ENCODE assay signal across 8 cellular contexts in genomic region chr2:95121495-95122196, GRCh38. TPM values are rescaled to one million over a fixed set of nuclear protein-coding genes. Genes with fewer than 3 reads are reported as not detected.
DNase-seq lines count a peak whose midpoint lies in the region; ATAC-seq, FAIRE-seq and TF ChIP-seq lines count a peak whose summit lies in the region.

Gene MRPS5, minus strand, starts transcription at chr2:95121808. Its CDS starts 17 bp downstream, at chr2:95121791.

- no peaks in the 10 kb centered on the region for H4K20me1 ChIP-seq in keratinocyte (ENCODE audit: control insufficient read depth, extremely low read depth, insufficient read depth, low read length)

- H3K27ac ChIP-seq in caudate nucleus (ENCODE audit: low read depth, low read length) (peak within 1 kb of the TSS; percentile 96), keratinocyte (ENCODE audit: control insufficient read depth, insufficient read depth, low read length) (peak within 1 kb of the TSS; percentile 88)

- no peaks in the 10 kb centered on the region for H3K9me1 ChIP-seq in keratinocyte (ENCODE audit: control insufficient read depth, extremely low read depth, insufficient read depth, low read length)

- peak within 1 kb of the TSS; percentile 99 to 100 (median 100) for H3K4me3 ChIP-seq in keratinocyte (ENCODE audit: control insufficient read depth in 2 of 3, extremely low read depth in 1 of 3, insufficient read depth in 2 of 3, low read depth in 1 of 3, low read length in 3 of 3)

- peak; percentile 91 for ATAC-seq in GM18861 (IDR thresholded peaks at IDR 0.05; ENCODE audit: unreplicated experiment)
- ATAC-seq in HG03095 (IDR thresholded peaks at IDR 0.05; ENCODE audit: unreplicated experiment): peak; percentile 94

- peaks cover 0 to 2% of the 10 kb centered on the region in 2 experiments for H3K36me3 ChIP-seq in keratinocyte (ENCODE audit: control insufficient read depth in 2 of 2, extremely low read depth in 1 of 2, insufficient read depth in 2 of 2, low read length in 2 of 2)

- H3K4me1 ChIP-seq in keratinocyte (ENCODE audit: control insufficient read depth, extremely low read depth, insufficient read depth, low read length): peaks cover 12% of the 10 kb centered on the region

- in situ Hi-C loops in ACHN (cut with HindIII; ENCODE audit: low pct_ligation_motif_present, low pct_unique_long_range_greater_than_20kb, low sequenced_read_pairs): no loop called here

- no peaks in the 10 kb centered on the region for H3K27me3 ChIP-seq in keratinocyte (ENCODE audit: control insufficient read depth, extremely low read depth, insufficient read depth, low read length)

- peak within 1 kb of the TSS; percentile 95 for H2AFZ ChIP-seq in keratinocyte (ENCODE audit: control insufficient read depth, low read length)

- peaks cover 38% of the 10 kb centered on the region for H3K79me2 ChIP-seq in keratinocyte (ENCODE audit: control insufficient read depth, insufficient read depth, low read length)

- TF ChIP-seq CTCF in keratinocyte (optimal IDR thresholded peaks at IDR 0.05 in 1 of 3, IDR thresholded peaks at IDR 0.05 in 1 of 3, conservative IDR thresholded peaks at IDR 0.05 in 1 of 3; ENCODE audit: extremely low read depth in 1 of 3, insufficient read depth in 2 of 3, low read length in 3 of 3): no peak

- no peak for FAIRE-seq in keratinocyte (lab: Jason Lieb, UNC)

- H3K9ac ChIP-seq in keratinocyte (ENCODE audit: control insufficient read depth, extremely low read depth, insufficient read depth, low read length): peak within 1 kb of the TSS; percentile 95

- dilution Hi-C loops in keratinocyte (cut with MboI; ENCODE audit: extremely low pct_ligation_motif_present, low sequenced_read_pairs): no loop called here

- no peaks in the 10 kb centered on the region for H3K9me3 ChIP-seq in keratinocyte (ENCODE audit: control insufficient read depth, low read depth, low read length)

- peak; percentile 80 for DNase-seq in ACHN
- peak; percentile 64 for DNase-seq in NCI-H2196 treated with DMSO at 0.1 percent for 48 hours (lab: John Stamatoyannopoulos, UW; ENCODE audit: unreplicated experiment)
- peak; percentile 72 to 81 (median 77) for DNase-seq in activated CD4-positive, CD25-positive, alpha-beta regulatory T cell (lab: John Stamatoyannopoulos, UW)
- DNase-seq in caudate nucleus (lab: John Stamatoyannopoulos, UW): peak in 60 of 61 donors; percentile 19 to 89 (median 71)
- no peak for DNase-seq in keratinocyte (ENCODE audit: low read depth, low spot score)
- peak; percentile 74 to 86 for DNase-seq in stimulated activated CD4-positive, alpha-beta T cell treated with anti-CD3 and anti-CD28 coated beads, Interleukin-15, amount 100 ng/mL, for 1 hour (ENCODE audit: low read depth in 1 of 2, low spot score in 1 of 2)

- peak within 1 kb of the TSS; percentile 79 for H3K4me2 ChIP-seq in keratinocyte (ENCODE audit: control insufficient read depth, extremely low read depth, insufficient read depth, low read depth, low read length)

RNA-seq across cellular contexts. Expression of gene MRPS5, which starts in this region (rescaled TPM):
- 52.2 to 64.9 TPM (median 56.7 TPM) in 3 replicates for polyA plus RNA-seq in keratinocyte
- polyA plus RNA-seq in keratinocyte (2011; ENCODE audit: low read depth): 81.3 TPM
- polyA plus RNA-seq in keratinocyte (2011; cell fraction: cytosol; rRNA removed): 40.9 and 47.9 TPM in 2 replicates
- polyA plus RNA-seq in keratinocyte (2011; cell fraction: nucleus; rRNA removed): 86.7 and 103 TPM in 2 replicates
- 40.9 and 51.0 TPM in 2 replicates for polyA plus RNA-seq in keratinocyte (2012; ENCODE audit: low replicate concordance)
- 27.3 to 29.8 TPM (median 28.7 TPM) in 3 replicates for polyA minus RNA-seq in keratinocyte
- 27.6 TPM for polyA minus RNA-seq in keratinocyte (2011; cell fraction: cytosol; rRNA and poly(A)+ RNA removed)
- 21.7 and 28.0 TPM in 2 replicates for polyA minus RNA-seq in keratinocyte (2011; cell fraction: nucleus; rRNA and poly(A)+ RNA removed)
